Comparison of ENCODE assay signal across 8 cellular contexts in the genomic region with DNA sequence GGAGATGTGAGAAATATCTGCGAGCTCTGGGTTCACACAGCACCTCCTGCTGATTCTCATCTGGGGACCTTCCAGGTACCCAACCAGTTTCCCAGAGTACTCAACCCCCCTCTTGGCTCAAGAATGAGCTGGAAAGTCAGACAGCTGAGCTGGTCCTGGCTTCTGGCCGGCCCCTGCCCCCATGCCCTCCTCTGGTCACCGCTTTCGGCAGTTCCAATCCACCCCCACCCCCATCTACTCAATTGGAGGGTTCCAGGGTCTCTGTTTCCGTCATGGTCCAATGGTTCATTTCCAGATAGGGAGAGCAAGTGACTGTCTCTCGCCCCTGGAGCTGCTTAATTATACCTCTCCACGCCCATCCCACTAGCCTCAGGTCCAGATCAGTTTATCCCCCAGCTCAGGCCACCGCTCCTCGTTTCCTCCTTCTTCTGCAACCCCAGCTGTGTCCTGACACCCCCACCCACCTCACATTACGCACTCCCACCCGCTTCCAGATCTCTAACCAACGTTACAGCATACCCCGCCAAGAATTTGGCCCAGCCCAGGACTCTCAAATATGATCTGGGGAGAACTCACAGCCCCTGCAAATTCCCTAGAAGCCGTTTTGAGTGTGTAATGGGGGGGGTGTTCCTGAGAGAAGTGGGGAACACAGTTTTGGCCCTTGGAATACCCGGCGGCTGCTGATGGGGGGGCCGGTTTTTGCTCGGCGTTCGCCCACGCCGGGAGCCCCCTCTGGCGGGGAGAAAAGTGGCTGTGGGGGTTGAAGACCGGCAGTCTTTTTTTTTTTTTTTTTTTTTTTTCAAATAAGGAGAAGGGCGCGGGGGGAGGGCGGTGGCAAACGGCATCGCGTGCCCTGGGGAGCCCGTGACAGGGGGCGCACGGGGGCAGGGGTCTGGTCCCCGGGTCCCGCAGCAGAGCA. TPM values are rescaled to one million over a fixed set of nuclear protein-coding genes. Genes with fewer than 3 reads are reported as not detected.
DNase-seq lines count a peak whose midpoint lies in the region; TF ChIP-seq lines count a peak whose summit lies in the region.

No MANE protein-coding gene starts in this region.

- no peak overlapping the region for H2AFZ ChIP-seq in hepatocyte

- H3K36me3 ChIP-seq in SK-N-MC (ENCODE audit: insufficient read depth, low read length) (no peaks in the 10 kb centered on the region), hepatocyte (replicated peaks; ENCODE audit: insufficient read depth, low read depth) (no peaks in the 10 kb centered on the region), tibial artery (no peaks in the 10 kb centered on the region)

- H3K9me2 ChIP-seq in hepatocyte (replicated peaks; ENCODE audit: insufficient read depth), result no peaks in the 10 kb centered on the region

- peaks cover 4% of the 10 kb centered on the region; the same call in 1 of the 2 replicates for H3K9me3 ChIP-seq in SK-N-MC (ENCODE audit: low read depth, low read length)
- H3K9me3 ChIP-seq in hepatocyte (ENCODE audit: low read depth), result no peaks in the 10 kb centered on the region
- H3K9me3 ChIP-seq in tibial artery, result peaks cover 0 to 5% (median 5%) of the 10 kb centered on the region in 3 donors

- H3K27ac ChIP-seq in SK-N-MC, result peak overlapping the region; percentile 96
- H3K27ac ChIP-seq in hepatocyte, result no peak overlapping the region
- H3K27ac ChIP-seq in tibial artery, result no peak overlapping the region

- H4K20me1 ChIP-seq in hepatocyte (ENCODE audit: insufficient read depth, poor library complexity, severe bottlenecking), result no peaks in the 10 kb centered on the region

- H3K9ac ChIP-seq in SK-N-MC (ENCODE audit: insufficient read length), result peak overlapping the region; percentile 78

- DNase-seq in AG08396 (ENCODE audit: low spot score) (peak; percentile 40), GM12864 (ENCODE audit: low read depth) (no peak), SK-N-MC (ENCODE audit: low read depth, low spot score) (no peak), hepatocyte (ENCODE audit: low spot score) (peak; percentile 17), kidney glomerular epithelial cell (lab: John Stamatoyannopoulos, UW) (no peak), SHP77 (lab: John Stamatoyannopoulos, UW) (no peak), tibial artery (no peak)
- DNase-seq in activated CD4-positive, CD25-positive, alpha-beta regulatory T cell (lab: John Stamatoyannopoulos, UW), result no peak

- intact Hi-C loops in tibial artery (cut with DNase I; ENCODE audit: low total_unique reads), result loop anchor here (5.0 kb wide), 1 partner anchor 1774 kb away; no protein-coding TSS in a partner anchor

- H3K4me1 ChIP-seq in hepatocyte (ENCODE audit: insufficient read depth) (peaks cover 16% of the 10 kb centered on the region), tibial artery (peaks cover 0 to 45% (median 39%) of the 10 kb centered on the region in 4 donors)

- peak overlapping the region; percentile 56 for H3K4me3 ChIP-seq in GM12864 (ENCODE audit: low read depth, low read length)
- peak overlapping the region; percentile 100 for H3K4me3 ChIP-seq in SK-N-MC
- H3K4me3 ChIP-seq in hepatocyte, result no peak overlapping the region
- no peak overlapping the region for H3K4me3 ChIP-seq in tibial artery

- H3K27me3 ChIP-seq in hepatocyte (peaks cover 80% of the 10 kb centered on the region), tibial artery (peaks cover 0 to 82% of the 10 kb centered on the region in 2 donors)

- 2% methylated on average over 24 of the region's 35 CpGs for WGBS in hepatocyte (ENCODE audit: low lambda C conversion rate, missing lambda C conversion rate)

- H3K79me2 ChIP-seq in hepatocyte, result no peaks in the 10 kb centered on the region

- peak overlapping the region; percentile 83 for H3K4me2 ChIP-seq in hepatocyte

- TF ChIP-seq CTCF in GM12864 (IDR thresholded peaks at IDR 0.05; ENCODE audit: low read depth, low read length, missing control alignments) (no peak), hepatocyte (IDR thresholded peaks at IDR 0.05; ENCODE audit: poor library complexity) (no peak), tibial artery (IDR thresholded peaks at IDR 0.05) (no peak)

RNA-seq across cellular contexts. Expression of a gene that starts 1.8 kb away (rescaled TPM):
- total RNA-seq in hepatocyte, result 1.3 and 2.8 TPM in 2 replicates
- 4.3 and 5.8 TPM in 2 replicates for polyA plus RNA-seq in hepatocyte

RNA-seq across cellular contexts. Expression of a gene that starts 15.2 kb away (rescaled TPM):
- total RNA-seq in hepatocyte, result 124 and 144 TPM in 2 replicates
- 196 and 224 TPM in 2 replicates for polyA plus RNA-seq in hepatocyte

RNA-seq across cellular contexts. Expression of a gene that starts 38.2 kb away (rescaled TPM):
- 52.4 and 63.6 TPM in 2 replicates for total RNA-seq in hepatocyte
- polyA plus RNA-seq in hepatocyte, result 94.3 and 108 TPM in 2 replicates

Comparison
In these comparisons a context has a peak if more than half of its experiments do, and no peak if none do; other contexts are left out.
1. DNase-seq: peak in AG08396 (single experiment) and hepatocyte (single experiment); none in GM12864 (single experiment), SK-N-MC (single experiment), kidney glomerular epithelial cell (single experiment), activated CD4-positive, CD25-positive, alpha-beta regulatory T cell (0 of 4), SHP77 (0 of 2) and tibial artery (0 of 2).
2. H3K4me3 ChIP-seq: peak in GM12864 (single experiment) and SK-N-MC (single experiment); none in hepatocyte (single experiment) and tibial artery (0 of 2).